In the genomic region with DNA sequence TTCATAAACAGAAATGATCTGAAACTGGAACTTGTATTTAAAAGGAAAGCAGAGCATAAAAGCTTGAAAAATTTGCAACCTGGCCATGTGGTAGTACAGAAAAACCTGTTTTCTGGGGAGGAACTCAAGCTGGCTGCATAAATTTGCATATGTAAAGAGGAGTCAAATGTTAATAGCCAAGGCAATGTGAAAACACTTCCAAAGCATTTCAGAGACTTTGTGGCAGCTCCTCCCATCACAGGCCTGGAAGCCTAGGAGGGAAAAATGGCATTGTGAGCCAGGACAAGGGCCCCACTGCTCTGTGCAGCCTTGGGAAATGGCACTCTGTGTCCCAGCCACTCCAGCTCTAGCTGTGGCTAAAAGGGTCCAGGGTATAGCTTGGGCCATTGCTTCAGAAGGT, we compare ENCODE assay signal across 34 cellular contexts.
"Had no signal": no experiment of that assay in that cellular context is flagged by ENCODE, and none has a peak within 500 bp of the region (broad histone marks: within the 10 kb centered on the region; RNA-seq: fewer than 3 reads in every experiment).

No MANE protein-coding gene starts in this region.

- H3K79me2 ChIP-seq: hepatocyte had no signal

- H3K27me3 ChIP-seq: heart right ventricle, hepatocyte, left lung, neural progenitor cell, neutrophil, ovary, suprapubic skin, tibial artery, upper lobe of right lung had no signal

- H3K4me3 ChIP-seq: heart right ventricle, hepatocyte, left lung, lower lobe of right lung, neural progenitor cell, ovary, prostate gland, skin epidermis, suprapubic skin, thoracic aorta, tibial artery, upper lobe of right lung had no signal

- H3K4me1 ChIP-seq: heart right ventricle, left lung, lower lobe of right lung, neural progenitor cell, prostate gland, suprapubic skin, upper lobe of right lung had no signal

- H3K4me1 Mint-ChIP-seq: immature natural killer cell; mesothelial cell of epicardium; naive B cell; natural killer cell; nephron progenitor cell; neural progenitor cell; stimulated activated naive B cell treated with anti-CD40 and anti-IgM and Interleukin-4, amounts not matched to agents 10 μg/mL and 1 μg/mL and 100 μg/mL, for 72 hours had no signal

- H3K9me3 ChIP-seq: left lung, lower lobe of right lung, neutrophil, ovary, prostate gland, suprapubic skin, thoracic aorta, tibial artery, upper lobe of right lung had no signal

- H3K4me2 ChIP-seq: hepatocyte, neural progenitor cell had no signal

- H3K9ac ChIP-seq: neural progenitor cell had no signal

- DNase-seq: heart right ventricle; immature natural killer cell; kidney; left colon; left lung; lower lobe of right lung; mammary epithelial cell; mesenchymal stem cell; naive B cell; natural killer cell; nephron progenitor cell; occipital lobe; ovary; retina; right cardiac atrium; stimulated activated CD4-positive, alpha-beta T cell treated with anti-CD3 and anti-CD28 coated beads, Interleukin-12 subunit alpha, Interleukin-12 subunit beta, amount 100 ng/mL, for 4 hours; stimulated activated CD4-positive, alpha-beta T cell treated with anti-CD3 and anti-CD28 coated beads, Interleukin-15, amount 100 ng/mL, for 24 hours; stimulated activated CD4-positive, alpha-beta T cell treated with anti-CD3 and anti-CD28 coated beads, Interleukin-2, amount 100 ng/mL, for 24 hours; stimulated activated CD4-positive, alpha-beta T cell treated with anti-CD3 and anti-CD28 coated beads, Interleukin-4, amount 100 ng/mL, for 1 hour; stimulated activated naive B cell treated with anti-CD40 and anti-IgM and Interleukin-4, amounts not matched to agents 10 μg/mL and 1 μg/mL and 100 μg/mL, for 72 hours; stimulated activated naive CD8-positive, alpha-beta T cell treated with anti-CD3 and anti-CD28 coated beads, Interleukin-15, Interleukin-2, amounts not matched to agents 100 U/mL and 50 U/mL, for 24 hours; tibial artery; trophoblast cell; upper lobe of right lung had no signal

- H3K27ac Mint-ChIP-seq: immature natural killer cell; mesothelial cell of epicardium; naive B cell; natural killer cell; nephron progenitor cell; neural progenitor cell; stimulated activated naive B cell treated with anti-CD40 and anti-IgM and Interleukin-4, amounts not matched to agents 10 μg/mL and 1 μg/mL and 100 μg/mL, for 72 hours had no signal

- H3K36me3 ChIP-seq: heart right ventricle, left lung, lower lobe of right lung, neural progenitor cell, neutrophil, ovary, prostate gland, suprapubic skin, thoracic aorta, tibial artery, upper lobe of right lung had no signal

- FAIRE-seq: islet of Langerhans, urothelium cell line had no signal

- H3K4me3 Mint-ChIP-seq: immature natural killer cell; mesothelial cell of epicardium; naive B cell; natural killer cell; nephron progenitor cell; neural progenitor cell; stimulated activated naive B cell treated with anti-CD40 and anti-IgM and Interleukin-4, amounts not matched to agents 10 μg/mL and 1 μg/mL and 100 μg/mL, for 72 hours had no signal

- H3K27me3 Mint-ChIP-seq: naive B cell; stimulated activated naive B cell treated with anti-CD40 and anti-IgM and Interleukin-4, amounts not matched to agents 10 μg/mL and 1 μg/mL and 100 μg/mL, for 72 hours had no signal

- H3K27ac ChIP-seq: heart right ventricle, hepatocyte, left lung, lower lobe of right lung, neural progenitor cell, neutrophil, ovary, prostate gland, skin epidermis, suprapubic skin, thoracic aorta, tibial artery, upper lobe of right lung had no signal

- H3K36me3 Mint-ChIP-seq: immature natural killer cell; mesothelial cell of epicardium; naive B cell; natural killer cell; neural progenitor cell; stimulated activated naive B cell treated with anti-CD40 and anti-IgM and Interleukin-4, amounts not matched to agents 10 μg/mL and 1 μg/mL and 100 μg/mL, for 72 hours had no signal

- H2AFZ ChIP-seq: hepatocyte, neural progenitor cell had no signal
